8 cellular contexts compared by ENCODE assay signal in the genomic region with DNA sequence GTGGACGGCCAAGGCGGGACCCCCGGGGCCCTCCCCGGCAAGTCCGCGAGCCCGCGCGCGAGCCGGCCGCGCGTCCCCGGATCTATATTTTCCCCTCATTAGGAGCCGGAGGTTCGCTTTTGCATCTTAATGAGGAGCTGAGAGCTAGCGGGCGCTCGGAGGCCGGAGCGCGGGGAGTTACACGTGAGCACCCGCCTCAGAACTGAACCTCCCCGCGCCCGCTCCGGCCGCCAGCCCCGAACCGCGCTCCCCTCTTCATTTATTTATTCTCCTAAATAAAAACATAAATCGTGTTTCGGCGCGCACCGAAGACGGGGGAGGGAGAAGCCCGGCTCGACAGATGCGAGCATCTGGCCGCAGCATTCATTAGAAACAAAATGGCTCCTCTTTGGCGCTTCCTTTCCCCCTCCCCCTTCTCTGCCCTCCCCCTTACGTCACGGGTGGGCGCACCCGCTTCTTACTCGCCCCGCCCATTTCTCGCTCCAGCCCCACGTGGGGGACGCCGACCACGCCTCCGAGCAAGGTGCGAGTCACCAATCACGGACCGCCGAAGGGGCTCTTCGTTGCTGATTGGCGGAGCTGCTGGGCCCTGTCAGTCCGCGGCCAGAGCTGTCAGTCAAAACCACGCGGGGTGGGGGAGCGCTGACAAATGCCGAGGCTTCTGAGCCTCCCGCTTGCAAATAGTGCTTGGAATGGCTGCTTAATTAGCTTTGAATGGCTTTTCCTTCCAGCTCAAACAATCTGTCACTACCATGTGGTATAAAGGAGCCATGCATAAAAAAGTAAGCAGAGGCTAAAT. TPM values are rescaled to one million over a fixed set of nuclear protein-coding genes. Genes with fewer than 3 reads are reported as not detected.
DNase-seq lines count a peak whose midpoint lies in the region; ATAC-seq, FAIRE-seq and TF ChIP-seq lines count a peak whose summit lies in the region.

No MANE protein-coding gene starts in this region.

- H3K27me3 ChIP-seq in OCI-LY3 (ENCODE audit: low read depth, low read length) (no peaks in the 10 kb centered on the region), endothelial cell of umbilical vein (ENCODE audit: control insufficient read depth in 2 of 2, insufficient read depth in 2 of 2, low read length in 2 of 2) (peaks cover 0 to 7% of the 10 kb centered on the region in 2 experiments)

- H2AFZ ChIP-seq in OCI-LY3 (ENCODE audit: low read depth, low read length) = no peak overlapping the region
- H2AFZ ChIP-seq in endothelial cell of umbilical vein (ENCODE audit: low read depth, low read length) = peak overlapping the region; percentile 15

- CTCF ChIA-PET in Calu3 (lab: Charles Lee) = interaction anchor here (0.6 to 1.3 kb wide), 24 partner anchors 11 to 1020 kb away, joined by 3 to 8 read pairs (median 4); no protein-coding TSS in a partner anchor
- CTCF ChIA-PET in endothelial cell of umbilical vein (lab: Charles Lee) = interaction anchor here (0.8 to 5.7 kb wide), 9 partner anchors 12 to 376 kb away, joined by 3 to 60 read pairs (median 4); no protein-coding TSS in a partner anchor

- POLR2A ChIA-PET in endothelial cell of umbilical vein (lab: Charles Lee) = interaction anchor here (0.7 to 3.1 kb wide), 3 partner anchors 12 to 646 kb away, joined by 4 to 26 read pairs (median 6); no protein-coding TSS in a partner anchor

- H3K9ac ChIP-seq in OCI-LY3 (ENCODE audit: low read length) (peak overlapping the region; percentile 83), endothelial cell of umbilical vein (replicated peaks; ENCODE audit: extremely low read depth, insufficient read depth, low read length) (peak overlapping the region; percentile 83)

- no peaks in the 10 kb centered on the region for H3K9me1 ChIP-seq in endothelial cell of umbilical vein (replicated peaks; ENCODE audit: control insufficient read depth, extremely low read depth, insufficient read depth, low read length)

- TF ChIP-seq CTCF in Calu3 (IDR thresholded peaks at IDR 0.05; ENCODE audit: unreplicated experiment) = no peak
- TF ChIP-seq CTCF in OCI-LY3 (IDR thresholded peaks at IDR 0.05; ENCODE audit: low read depth, low read length) = no peak
- TF ChIP-seq CTCF in endothelial cell of umbilical vein (IDR thresholded peaks at IDR 0.05; ENCODE audit: extremely low read depth in 1 of 2, insufficient read depth in 1 of 2, low read depth in 1 of 2, low read length in 2 of 2) = no peak

- BruUV-seq in Calu3 (replicated peaks; lab: Mats Ljungman, UMichigan) = no TSS peak
- no TSS peak for BruUV-seq in endothelial cell of umbilical vein (replicated peaks; lab: Mats Ljungman, UMichigan)

- H4K20me1 ChIP-seq in OCI-LY3 (ENCODE audit: insufficient read depth, low read length) (peaks cover 22% of the 10 kb centered on the region), endothelial cell of umbilical vein (replicated peaks; ENCODE audit: control insufficient read depth, extremely low read depth, insufficient read depth, low read length) (no peaks in the 10 kb centered on the region)

- peak; percentile 100 for FAIRE-seq in endothelial cell of umbilical vein (lab: Jason Lieb, UNC)

- peaks cover 34% of the 10 kb centered on the region for H3K79me2 ChIP-seq in OCI-LY3 (ENCODE audit: low read length)
- peaks cover 32% of the 10 kb centered on the region for H3K79me2 ChIP-seq in endothelial cell of umbilical vein (ENCODE audit: control insufficient read depth, insufficient read depth, low read length)

- dilution Hi-C loops in endothelial cell of umbilical vein (cut with MboI; ENCODE audit: extremely low pct_ligation_motif_present, low sequenced_read_pairs) = no loop called here

- peak; percentile 83 for TF ChIP-seq POLR2A in endothelial cell of umbilical vein (IDR thresholded peaks at IDR 0.05; ENCODE audit: low read depth, low read length)

- peaks cover 8% of the 10 kb centered on the region for H3K27me3 Mint-ChIP-seq in Calu3 (ENCODE audit: unreplicated experiment)

- H3K4me2 ChIP-seq in OCI-LY3 (ENCODE audit: low read length) (peak overlapping the region; percentile 92), endothelial cell of umbilical vein (ENCODE audit: insufficient read depth, low read length) (peak overlapping the region; percentile 87)

- H3K36me3 Mint-ChIP-seq in Calu3 (ENCODE audit: insufficient read depth, unreplicated experiment) = peaks cover 64% of the 10 kb centered on the region

- H3K36me3 ChIP-seq in OCI-LY3 (replicated peaks; ENCODE audit: low read depth, low read length) = peaks cover 28% of the 10 kb centered on the region
- no peaks in the 10 kb centered on the region for H3K36me3 ChIP-seq in endothelial cell of umbilical vein (ENCODE audit: control insufficient read depth in 2 of 2, extremely low read depth in 1 of 2, insufficient read depth in 2 of 2, low read length in 2 of 2)

- H3K9me3 Mint-ChIP-seq in Calu3 (ENCODE audit: low read depth, unreplicated experiment) = no peaks in the 10 kb centered on the region

- H3K9me3 ChIP-seq in OCI-LY3 (ENCODE audit: insufficient read depth, low read length) (no peaks in the 10 kb centered on the region), endothelial cell of umbilical vein (replicated peaks; ENCODE audit: control insufficient read depth, insufficient read depth, low read length) (no peaks in the 10 kb centered on the region)

- H3K27ac ChIP-seq in OCI-LY3 (ENCODE audit: low read length) (peak overlapping the region; percentile 72), endothelial cell of umbilical vein (ENCODE audit: insufficient read depth, low read depth, low read length) (peak overlapping the region; percentile 85)

- H3K4me3 ChIP-seq in OCI-LY3 (ENCODE audit: low read length) (peak overlapping the region; percentile 84), endothelial cell of umbilical vein (replicated peaks in 1 of 3; ENCODE audit: insufficient read depth in 1 of 3, low read depth in 1 of 3, low read length in 3 of 3) (peak overlapping the region; percentile 43 to 49 (median 44))

- intact Hi-C loops in Calu3 (cut with micrococcal nuclease; ENCODE audit: unreplicated experiment) (loop anchor here (5.0 to 10.0 kb wide), 5 partner anchors 375 to 622 kb away; no protein-coding TSS in a partner anchor), endothelial cell of umbilical vein (cut with micrococcal nuclease) (loop anchor here (1.0 to 10.0 kb wide), 10 partner anchors 28 to 695 kb away; a partner anchor contains a TSS)

- H3K4me1 ChIP-seq in OCI-LY3 (ENCODE audit: low read length) = peaks cover 52% of the 10 kb centered on the region
- H3K4me1 ChIP-seq in endothelial cell of umbilical vein (ENCODE audit: control insufficient read depth, extremely low read depth, insufficient read depth, low read length) = peaks cover 35% of the 10 kb centered on the region

- peak overlapping the region; percentile 97 for H3K4me3 Mint-ChIP-seq in Calu3 (ENCODE audit: low read depth, unreplicated experiment)

- DNase-seq in Calu3 (peak; percentile 100), HuH-7.5 (ENCODE audit: low spot score) (peak; percentile 100), activated T-cell treated with anti-CD3 and anti-CD28 coated beads for 24 hours (ENCODE audit: low read depth) (peak; percentile 100), endothelial cell of umbilical vein (ENCODE audit: low read depth, low spot score) (peak; percentile 100), midbrain (lab: John Stamatoyannopoulos, UW) (peak; percentile 100)
- DNase-seq in stimulated activated CD8-positive, alpha-beta memory T cell treated with anti-CD3 and anti-CD28 coated beads, Interleukin-15, amount 100 ng/mL, for 48 hours (ENCODE audit: low read depth in 2 of 2) = peak; percentile 98 to 99

- peak overlapping the region; percentile 90 for H3K27ac Mint-ChIP-seq in Calu3 (ENCODE audit: unreplicated experiment)

- peak; percentile 60 for ATAC-seq in GM21515 (IDR thresholded peaks at IDR 0.05; ENCODE audit: unreplicated experiment)

- peaks cover 29% of the 10 kb centered on the region for H3K4me1 Mint-ChIP-seq in Calu3 (ENCODE audit: low read depth, unreplicated experiment)

TF ChIP-seq in endothelial cell of umbilical vein, 7 proteins besides CTCF, POLR2A, EP300 and RAD21:
- TF ChIP-seq EZH2 (IDR thresholded peaks at IDR 0.05; ENCODE audit: borderline replicate concordance, low read depth, low read length, severe bottlenecking) = no peak
- peak; percentile 69 for TF ChIP-seq POLR2AphosphoS5 (IDR thresholded peaks at IDR 0.05; ENCODE audit: insufficient read depth, low read depth, low read length)

RNA-seq across cellular contexts. Expression of a gene that starts 1.6 kb away (rescaled TPM):
- total RNA-seq in Calu3 (2022) = 53.5 and 54.8 TPM in 2 replicates
- 53.8 and 56.9 TPM in 2 replicates for total RNA-seq in endothelial cell of umbilical vein
- polyA plus RNA-seq in endothelial cell of umbilical vein = 40.5 TPM in 2 replicates
- 25.4 and 32.3 TPM in 2 replicates for polyA plus RNA-seq in endothelial cell of umbilical vein (2011; cell fraction: cytosol; rRNA removed)
- 76.5 and 80.5 TPM in 2 replicates for polyA plus RNA-seq in endothelial cell of umbilical vein (2011; cell fraction: nucleus; rRNA removed)
- 37.2 and 57.4 TPM in 2 replicates for polyA plus RNA-seq in endothelial cell of umbilical vein (2012)
- polyA minus RNA-seq in endothelial cell of umbilical vein = 74.4 and 77.7 TPM in 2 replicates
- polyA minus RNA-seq in endothelial cell of umbilical vein (2011; cell fraction: cytosol; rRNA and poly(A)+ RNA removed) = 114 TPM
- 63.4 and 82.0 TPM in 2 replicates for polyA minus RNA-seq in endothelial cell of umbilical vein (2011; cell fraction: nucleus; rRNA and poly(A)+ RNA removed)

Comparison
In these comparisons a context has a peak if more than half of its experiments do, and no peak if none do; other contexts are left out.
1. Peak in every context shown above with its lines: DNase-seq, ATAC-seq, H3K4me3 ChIP-seq and H3K27ac ChIP-seq.